8 cellular contexts compared by ENCODE assay signal in genomic region chr13:94674609-94675348, GRCh38. TPM values are rescaled to one million over a fixed set of nuclear protein-coding genes. Genes with fewer than 3 reads are reported as not detected.
DNase-seq lines count a peak whose midpoint lies in the region; ATAC-seq and TF ChIP-seq lines count a peak whose summit lies in the region.

No MANE protein-coding gene starts in this region.

- peaks cover 44% of the 10 kb centered on the region for H3K27me3 ChIP-seq in left ventricle myocardium inferior (ENCODE audit: low read depth)
- H3K27me3 ChIP-seq in psoas muscle (ENCODE audit: insufficient read depth in 3 of 3, low read length in 2 of 3): peaks cover 0 to 6% (median 4%) of the 10 kb centered on the region in 3 donors

- intact Hi-C loops in left ventricle myocardium inferior (cut with micrococcal nuclease): no loop called here
- intact Hi-C loops in Right ventricle myocardium superior (cut with DNase I): no loop called here
- intact Hi-C loops in psoas muscle (cut with DNase I): loop anchor here (5.0 to 10.0 kb wide), 4 partner anchors 490 to 803 kb away; no protein-coding TSS in a partner anchor

- DNase-seq in left ventricle myocardium inferior (no peak), Right ventricle myocardium superior (no peak), NCI-H226 (peak; percentile 26), fibroblast of peridontal ligament (ENCODE audit: extremely low read depth) (peak; percentile 38), psoas muscle (no peak)
- DNase-seq in activated CD8-positive, alpha-beta memory T cell treated with anti-CD3 and anti-CD28 coated beads for 24 hours: peak; percentile 73

- no peak for ATAC-seq in Right ventricle myocardium superior (ENCODE audit: poor library complexity)
- peak; percentile 72 for ATAC-seq in HG02981 (IDR thresholded peaks at IDR 0.05; ENCODE audit: unreplicated experiment)
- no peak for ATAC-seq in psoas muscle
- no peak for ATAC-seq in GM21825 (IDR thresholded peaks at IDR 0.05; ENCODE audit: unreplicated experiment)

- H3K4me3 ChIP-seq in left ventricle myocardium inferior (no peak overlapping the region), psoas muscle (no peak overlapping the region)

- no peaks in the 10 kb centered on the region for H3K4me1 ChIP-seq in left ventricle myocardium inferior
- no peaks in the 10 kb centered on the region for H3K4me1 ChIP-seq in psoas muscle

- peak; percentile 66 for TF ChIP-seq CTCF in left ventricle myocardium inferior (IDR thresholded peaks at IDR 0.05; ENCODE audit: borderline replicate concordance)
- peak; percentile 56 for TF ChIP-seq CTCF in psoas muscle (IDR thresholded peaks at IDR 0.05)

- H3K27ac ChIP-seq in left ventricle myocardium inferior (replicated peaks) (no peak overlapping the region), psoas muscle (no peak overlapping the region)

- H3K36me3 ChIP-seq in left ventricle myocardium inferior: no peaks in the 10 kb centered on the region
- H3K36me3 ChIP-seq in psoas muscle (ENCODE audit: insufficient read depth in 1 of 2, low read depth in 1 of 2): no peaks in the 10 kb centered on the region

- WGBS in psoas muscle, 3 donors: 28 to 31% (median 30%) methylated on average over 5 of the region's 5 CpGs

- H3K9me3 ChIP-seq in left ventricle myocardium inferior (replicated peaks): no peaks in the 10 kb centered on the region
- no peaks in the 10 kb centered on the region for H3K9me3 ChIP-seq in psoas muscle

RNA-seq across cellular contexts. Expression of gene SOX21, which starts 37.6 kb away (rescaled TPM):
- total RNA-seq in left ventricle myocardium inferior (not detected), Right ventricle myocardium superior (not detected), psoas muscle (not detected)
- polyA plus RNA-seq in psoas muscle: not detected

Comparison
In these comparisons a context has a peak if more than half of its experiments do, and no peak if none do; other contexts are left out.
1. DNase-seq: peak in NCI-H226 (single experiment), activated CD8-positive, alpha-beta memory T cell treated with anti-CD3 and anti-CD28 coated beads for 24 hours (single experiment) and fibroblast of peridontal ligament (single experiment); none in left ventricle myocardium inferior (single experiment), Right ventricle myocardium superior (single experiment) and psoas muscle (0 of 2).
2. intact Hi-C loops: an anchor here in psoas muscle (5.0 to 10.0 kb wide); none called in left ventricle myocardium inferior and Right ventricle myocardium superior.